ENCODE assay signal across 21 cellular contexts in the genomic region with DNA sequence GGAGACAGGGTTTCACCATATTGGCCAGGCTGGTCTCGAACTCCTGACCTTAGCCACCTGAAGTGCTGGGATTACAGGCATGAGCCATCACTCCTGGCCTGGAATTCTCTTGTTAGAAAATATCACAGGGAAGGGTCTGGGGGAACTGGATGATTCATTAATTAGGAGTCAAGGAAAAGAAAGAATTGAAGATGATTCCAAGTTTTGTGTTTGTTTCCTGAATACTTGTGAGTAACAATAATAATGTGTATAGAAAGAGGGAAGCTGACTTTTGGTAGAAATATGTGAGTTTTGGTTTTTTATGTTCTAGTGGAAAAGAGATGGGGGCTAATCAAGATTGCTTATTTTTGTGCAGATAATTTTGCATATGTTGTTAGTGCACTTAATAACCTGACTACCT.
"Had no signal": no experiment of that assay in that cellular context is flagged by ENCODE, and none has a peak within 500 bp of the region (broad histone marks: within the 10 kb centered on the region; RNA-seq: fewer than 3 reads in every experiment).

No MANE protein-coding gene starts in this region.

- H3K27me3 ChIP-seq: vagina had no signal

- H3K27ac Mint-ChIP-seq: activated CD4-positive, alpha-beta T cell treated with anti-CD3 and anti-CD28 coated beads, Interleukin-2, amount 10 ng/mL, durations not matched to agents 24 days and 14 days; activated CD8-positive, alpha-beta T cell treated with anti-CD3 and anti-CD28 coated beads for 36 hours; activated naive CD8-positive, alpha-beta T cell treated with anti-CD3 and anti-CD28 coated beads, Interleukin-2, amount 10 ng/mL, durations not matched to agents 7 days and 5 days; activated T-helper 2 cell treated with anti-CD3 and anti-CD28 coated beads, Interferon-gamma antibody, Interleukin-2, Interleukin-4, amounts not matched to agents 10 μg/mL and 5 μg/mL and 100 μg/mL, durations not matched to agents 14 hours and 24 hours and 36 hours; mesothelial cell of epicardium; nephron had no signal

- H3K27ac ChIP-seq: epithelial cell of prostate, lower lobe of right lung, vagina had no signal

- H3K36me3 Mint-ChIP-seq: activated naive CD8-positive, alpha-beta T cell treated with anti-CD3 and anti-CD28 coated beads, Interleukin-2, amount 10 ng/mL, durations not matched to agents 7 days and 5 days; mesothelial cell of epicardium had no signal

- H3K4me1 ChIP-seq: lower lobe of right lung, vagina had no signal

- H3K9me3 ChIP-seq: lower lobe of right lung, vagina had no signal

- DNase-seq: activated CD4-positive, alpha-beta T cell treated with anti-CD3 and anti-CD28 coated beads, Interleukin-2, amount 10 ng/mL, durations not matched to agents 24 days and 14 days; activated CD4-positive, CD25-positive, alpha-beta regulatory T cell; activated CD8-positive, alpha-beta T cell treated with anti-CD3 and anti-CD28 coated beads for 36 hours; activated naive CD4-positive, alpha-beta T cell treated with Interleukin-2 at 50 U/mL for 16 hours; activated naive CD8-positive, alpha-beta T cell treated with anti-CD3 and anti-CD28 coated beads, Interleukin-2, amount 10 ng/mL, durations not matched to agents 7 days and 5 days; activated T-cell treated with anti-CD3 and anti-CD28 coated beads, Interleukin-2, amount 50 U/mL, for 1 hour; head of caudate nucleus; lower lobe of right lung; posterior cingulate gyrus; stimulated activated CD4-positive, alpha-beta T cell treated with anti-CD3 and anti-CD28 coated beads, Interleukin-12 subunit alpha, Interleukin-12 subunit beta, amount 100 ng/mL, for 4 hours; stimulated activated CD4-positive, alpha-beta T cell treated with anti-CD3 and anti-CD28 coated beads, Interleukin-1b, Interleukin-23, amount 100 ng/mL, for 48 hours; stimulated activated naive CD4-positive, alpha-beta T cell treated with Interleukin-2 at 50 U/mL for 16 hours; T-helper 1 cell; T-helper 9 cell had no signal

- H3K4me3 Mint-ChIP-seq: activated CD4-positive, alpha-beta T cell treated with anti-CD3 and anti-CD28 coated beads, Interleukin-2, amount 10 ng/mL, durations not matched to agents 24 days and 14 days; activated CD8-positive, alpha-beta T cell treated with anti-CD3 and anti-CD28 coated beads for 36 hours; activated naive CD8-positive, alpha-beta T cell treated with anti-CD3 and anti-CD28 coated beads, Interleukin-2, amount 10 ng/mL, durations not matched to agents 7 days and 5 days; mesothelial cell of epicardium; nephron had no signal

- H3K27me3 Mint-ChIP-seq: activated CD4-positive, alpha-beta T cell treated with anti-CD3 and anti-CD28 coated beads, Interleukin-2, amount 10 ng/mL, durations not matched to agents 24 days and 14 days; activated naive CD8-positive, alpha-beta T cell treated with anti-CD3 and anti-CD28 coated beads, Interleukin-2, amount 10 ng/mL, durations not matched to agents 7 days and 5 days had no signal

- H3K4me1 Mint-ChIP-seq: activated CD4-positive, alpha-beta T cell treated with anti-CD3 and anti-CD28 coated beads, Interleukin-2, amount 10 ng/mL, durations not matched to agents 24 days and 14 days; activated naive CD8-positive, alpha-beta T cell treated with anti-CD3 and anti-CD28 coated beads, Interleukin-2, amount 10 ng/mL, durations not matched to agents 7 days and 5 days had no signal

- FAIRE-seq: frontal cortex, keratinocyte had no signal

- H3K36me3 ChIP-seq: lower lobe of right lung, vagina had no signal

- H3K4me3 ChIP-seq: lower lobe of right lung, vagina had no signal

- ATAC-seq: activated CD8-positive, alpha-beta T cell treated with anti-CD3 and anti-CD28 coated beads for 36 hours; lower lobe of right lung had no signal

- H3K9me3 Mint-ChIP-seq: nephron had no signal
